8 cellular contexts compared by ENCODE assay signal in the genomic region with DNA sequence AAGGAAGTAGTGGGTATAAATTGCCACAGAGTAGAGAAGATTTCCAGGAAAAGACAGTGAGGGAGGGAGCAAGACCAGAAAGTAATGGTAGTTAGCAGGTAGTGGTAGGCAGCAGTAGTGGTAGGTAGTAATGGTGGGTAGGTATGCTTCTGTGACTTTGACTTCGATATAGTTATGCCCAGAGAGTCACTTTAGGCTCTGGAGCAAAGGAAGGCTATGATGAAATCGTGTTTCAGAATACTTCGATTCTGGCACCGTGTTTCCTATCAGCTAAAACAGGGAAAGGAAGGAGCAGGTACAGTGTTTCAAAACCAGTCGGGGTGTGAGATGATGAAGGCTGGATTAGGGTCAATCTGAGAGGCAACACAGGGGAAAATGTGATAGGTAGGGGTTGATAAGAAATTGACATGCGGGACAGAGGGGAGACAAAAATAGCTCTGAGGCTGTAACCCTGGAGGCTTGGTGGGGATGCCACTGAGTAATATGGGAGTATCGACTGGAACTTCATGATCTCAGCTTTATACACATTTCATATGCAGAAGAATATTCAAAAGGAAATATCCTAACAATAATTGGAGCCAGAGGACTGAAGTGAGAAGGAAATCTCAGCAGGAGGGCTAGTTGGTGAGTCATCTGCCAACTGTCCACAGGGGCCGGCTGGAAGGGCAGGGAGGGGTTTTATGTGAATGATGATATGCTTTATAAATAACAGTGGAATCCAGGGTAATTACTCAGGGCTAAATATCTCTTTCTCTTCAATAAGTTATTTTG. TPM values are rescaled to one million over a fixed set of nuclear protein-coding genes. Genes with fewer than 3 reads are reported as not detected.
DNase-seq lines count a peak whose midpoint lies in the region; ATAC-seq, FAIRE-seq and TF ChIP-seq lines count a peak whose summit lies in the region.
"Had no signal": no experiment of that assay in that cellular context is flagged by ENCODE, and none has a peak within 500 bp of the region (broad histone marks: within the 10 kb centered on the region; RNA-seq: fewer than 3 reads in every experiment).

No MANE protein-coding gene starts in this region.

- in situ Hi-C loops in gastrocnemius medialis (cut with MboI; ENCODE audit: low sequenced_read_pairs in 4 of 4): no loop called here

- H3K4me3 ChIP-seq in fibroblast of lung (replicated peaks in 1 of 4; ENCODE audit: control extremely low read depth in 1 of 4, insufficient read depth in 1 of 4, low read depth in 3 of 4, low read length in 4 of 4) (no peak overlapping the region), gastrocnemius medialis (peak overlapping the region in 1 of 4 donors; percentile 0), adrenal gland (no peak overlapping the region)
- H3K4me3 ChIP-seq: sigmoid colon had no signal

- FAIRE-seq in GM12892 (lab: Jason Lieb, UNC): no peak

- TF ChIP-seq CTCF in fibroblast of lung (conservative IDR thresholded peaks at IDR 0.05 in 1 of 2, IDR thresholded peaks at IDR 0.05 in 1 of 2; ENCODE audit: low read depth in 1 of 2, low read length in 2 of 2) (no peak), gastrocnemius medialis (IDR thresholded peaks at IDR 0.05 in 4 of 5, conservative IDR thresholded peaks at IDR 0.05 in 1 of 5) (no peak), adrenal gland (IDR thresholded peaks at IDR 0.05) (no peak)

- TF ChIP-seq POLR2A in gastrocnemius medialis (IDR thresholded peaks at IDR 0.05) (no peak), adrenal gland (IDR thresholded peaks at IDR 0.05) (no peak), GM12892 (IDR thresholded peaks at IDR 0.05; ENCODE audit: low read depth, low read length) (no peak)

- intact Hi-C loops in gastrocnemius medialis (cut with DNase I; ENCODE audit: low total_unique reads) (no loop called here), adrenal gland (cut with DNase I) (no loop called here)

- H4K20me1 ChIP-seq in fibroblast of lung (ENCODE audit: control insufficient read depth, extremely low read depth, insufficient read depth, low read length): no peaks in the 10 kb centered on the region

- H3K4me2 ChIP-seq in fibroblast of lung (ENCODE audit: extremely low read depth, insufficient read depth, low read length): peak overlapping the region; percentile 54

- peaks cover 15% of the 10 kb centered on the region for H3K4me1 ChIP-seq in fibroblast of lung (ENCODE audit: control insufficient read depth, extremely low read depth, insufficient read depth, low read length)
- H3K4me1 ChIP-seq in gastrocnemius medialis: peaks cover 15 to 23% of the 10 kb centered on the region in 2 donors
- no peaks in the 10 kb centered on the region for H3K4me1 ChIP-seq in adrenal gland (replicated peaks in 1 of 2)
- H3K4me1 ChIP-seq: sigmoid colon had no signal

- H3K9ac ChIP-seq in fibroblast of lung (ENCODE audit: insufficient read depth, low read length): no peak overlapping the region

- ATAC-seq in gastrocnemius medialis: peak; percentile 16 to 61

- peak overlapping the region; percentile 85 for H3K27ac ChIP-seq in fibroblast of lung (ENCODE audit: insufficient read depth, low read length)
- peak overlapping the region in 3 of 4 donors; percentile 53 to 75 (median 65) for H3K27ac ChIP-seq in gastrocnemius medialis
- no peak overlapping the region for H3K27ac ChIP-seq in adrenal gland
- H3K27ac ChIP-seq: sigmoid colon had no signal

- H2AFZ ChIP-seq in fibroblast of lung (ENCODE audit: low read length): no peak overlapping the region

- WGBS in adrenal gland, 4 donors: 70 to 74% (median 71%) methylated on average over 8 of the region's 8 CpGs

- H3K27me3 ChIP-seq in fibroblast of lung (ENCODE audit: control insufficient read depth, insufficient read depth, low read length) (no peaks in the 10 kb centered on the region), gastrocnemius medialis (no peaks in the 10 kb centered on the region), adrenal gland (no peaks in the 10 kb centered on the region)
- H3K27me3 ChIP-seq: sigmoid colon had no signal

- H3K79me2 ChIP-seq in fibroblast of lung (ENCODE audit: control insufficient read depth, insufficient read depth, low read length): no peaks in the 10 kb centered on the region

- H3K36me3 ChIP-seq in fibroblast of lung (ENCODE audit: control insufficient read depth, insufficient read depth, low read length): no peaks in the 10 kb centered on the region
- no peaks in the 10 kb centered on the region for H3K36me3 ChIP-seq in gastrocnemius medialis
- H3K36me3 ChIP-seq in adrenal gland (replicated peaks in 1 of 2): no peaks in the 10 kb centered on the region
- H3K36me3 ChIP-seq: sigmoid colon had no signal

- DNase-seq in HCEC 1CT: peak; percentile 92
- DNase-seq in RKO (ENCODE audit: low spot score): peak; percentile 40
- peak; percentile 84 to 97 for DNase-seq in fibroblast of lung (ENCODE audit: low read depth in 2 of 2)
- peak in 1 of 2 donors; percentile 31 for DNase-seq in gastrocnemius medialis
- no peak for DNase-seq in pons (ENCODE audit: low spot score)
- DNase-seq in adrenal gland: no peak
- no peak for DNase-seq in GM12892 (ENCODE audit: insufficient read length)
- DNase-seq: sigmoid colon had no signal

- no peaks in the 10 kb centered on the region for H3K9me3 ChIP-seq in fibroblast of lung (ENCODE audit: control insufficient read depth, insufficient read depth, low read depth, low read length)
- no peaks in the 10 kb centered on the region for H3K9me3 ChIP-seq in gastrocnemius medialis
- H3K9me3 ChIP-seq in adrenal gland (replicated peaks in 1 of 3): no peaks in the 10 kb centered on the region
- H3K9me3 ChIP-seq: sigmoid colon had no signal

RNA-seq across cellular contexts. Expression of a gene that starts 25.2 kb away (rescaled TPM):
- 4.6 and 8.4 TPM in 2 replicates for total RNA-seq in fibroblast of lung
- polyA plus RNA-seq in fibroblast of lung: 2.9 and 4.0 TPM in 2 replicates
- polyA plus RNA-seq in fibroblast of lung (2012): 2.2 and 2.7 TPM in 2 replicates
- 0.93 and 1.9 TPM in 2 replicates for polyA minus RNA-seq in fibroblast of lung (ENCODE audit: low replicate concordance)
- total RNA-seq in gastrocnemius medialis: 1 to 10 TPM; 2.4 to 9.4 (median 5.2) TPM
- total RNA-seq in adrenal gland: 10 to 100 TPM in 1 of 8 donors, 1 to 10 TPM in 6, under 1 TPM in 1; 0.85 to 13.5 (median 3.6) TPM
- polyA plus RNA-seq in adrenal gland: 10 to 100 TPM in 2 of 3 donors, 1 to 10 TPM in 1; 3.3 to 44.0 (median 29.9) TPM
- polyA plus RNA-seq in GM12892 (2012; ENCODE audit: missing spikeins): 1.4 TPM

Comparison
In these comparisons a context has a peak if more than half of its experiments do, and no peak if none do; other contexts are left out.
1. DNase-seq: peak in HCEC 1CT (single experiment), RKO (single experiment) and fibroblast of lung (2 of 2); none in pons (single experiment), adrenal gland (0 of 7) and GM12892 (single experiment).
2. H3K27ac ChIP-seq: peak in fibroblast of lung (single experiment) and gastrocnemius medialis (3 of 4); none in adrenal gland (0 of 5).